Comparison of ENCODE assay signal across 8 cellular contexts in genomic region chr22:20783844-20784723, GRCh38. TPM values are rescaled to one million over a fixed set of nuclear protein-coding genes. Genes with fewer than 3 reads are reported as not detected.
DNase-seq lines count a peak whose midpoint lies in the region; ATAC-seq and TF ChIP-seq lines count a peak whose summit lies in the region.

No MANE protein-coding gene starts in this region.

- H3K9ac ChIP-seq in SU-DHL-6 (ENCODE audit: low read length), result no peak overlapping the region

- intact Hi-C loops in MCF 10A (cut with micrococcal nuclease), result no loop called here
- intact Hi-C loops in left colon (cut with DNase I, micrococcal nuclease), result no loop called here

- ATAC-seq in left colon (peak; percentile 78), HG03442 (IDR thresholded peaks at IDR 0.05; ENCODE audit: unreplicated experiment) (no peak)

- H3K27me3 ChIP-seq in SU-DHL-6 (ENCODE audit: low read length), result no peaks in the 10 kb centered on the region

- no peak overlapping the region for H3K4me3 ChIP-seq in SU-DHL-6 (ENCODE audit: insufficient read depth, low read length, poor library complexity, severe bottlenecking)

- no peak overlapping the region for H3K4me2 ChIP-seq in SU-DHL-6 (ENCODE audit: low read depth, low read length, poor library complexity, severe bottlenecking)

- no peaks in the 10 kb centered on the region; the same call in 1 of the 2 replicates for H3F3A ChIP-seq in SU-DHL-6 (ENCODE audit: insufficient read depth)

- H3K9me3 Mint-ChIP-seq in MCF 10A (ENCODE audit: unreplicated experiment), result no peaks in the 10 kb centered on the region

- no TSS peak for BruUV-seq in MCF 10A (replicated peaks; lab: Mats Ljungman, UMichigan)

- no peaks in the 10 kb centered on the region for H3K9me3 ChIP-seq in SU-DHL-6 (ENCODE audit: insufficient read depth, low read length)

- H3K4me1 Mint-ChIP-seq in MCF 10A (ENCODE audit: insufficient read depth, unreplicated experiment), result no peaks in the 10 kb centered on the region

- no peaks in the 10 kb centered on the region for H3K27me3 Mint-ChIP-seq in MCF 10A (ENCODE audit: insufficient read depth, unreplicated experiment)

- POLR2A ChIA-PET in MCF 10A (lab: Yijun Ruan, JAX), result interaction anchor here (0.9 to 1.0 kb wide), 2 partner anchors 34 to 35 kb away, joined by 3 read pairs; no protein-coding TSS in a partner anchor

- no peaks in the 10 kb centered on the region for H4K20me1 ChIP-seq in SU-DHL-6 (ENCODE audit: low read depth, low read length)

- H3K27ac Mint-ChIP-seq in MCF 10A (ENCODE audit: low read depth, unreplicated experiment), result no peak overlapping the region

- CTCF ChIA-PET in MCF 10A (lab: Yijun Ruan, JAX), result interaction anchor here (0.6 to 3.7 kb wide), 23 partner anchors 10 to 842 kb away, joined by 3 to 33 read pairs (median 4); no protein-coding TSS in a partner anchor

- no peak overlapping the region for H3K27ac ChIP-seq in SU-DHL-6 (ENCODE audit: low read depth, low read length)

- H3K36me3 Mint-ChIP-seq in MCF 10A (ENCODE audit: insufficient read depth, unreplicated experiment), result peaks cover 3% of the 10 kb centered on the region

- peak; percentile 42 for TF ChIP-seq CTCF in SU-DHL-6 (IDR thresholded peaks at IDR 0.05; ENCODE audit: insufficient read depth, low read length, poor library complexity, severe bottlenecking)
- peak; percentile 25 for TF ChIP-seq CTCF in MCF 10A (IDR thresholded peaks at IDR 0.05; ENCODE audit: unreplicated experiment)

- H3K4me3 Mint-ChIP-seq in MCF 10A (ENCODE audit: unreplicated experiment), result no peak overlapping the region

- no peak overlapping the region for H2AFZ ChIP-seq in SU-DHL-6 (ENCODE audit: low read depth, low read length, severe bottlenecking)

- no peaks in the 10 kb centered on the region for H3K79me2 ChIP-seq in SU-DHL-6 (ENCODE audit: insufficient read depth, low read length)

- no peaks in the 10 kb centered on the region for H3K9me2 ChIP-seq in SU-DHL-6 (replicated peaks; ENCODE audit: insufficient read depth, low read length)

- H3K36me3 ChIP-seq in SU-DHL-6 (ENCODE audit: low read length), result no peaks in the 10 kb centered on the region

- DNase-seq in NCI-H345 (lab: John Stamatoyannopoulos, UW) (peak; percentile 5), NCI-H345 treated with DMSO at 0.1 percent for 48 hours (lab: John Stamatoyannopoulos, UW; ENCODE audit: unreplicated experiment) (no peak), Kasumi-1 (lab: John Stamatoyannopoulos, UW) (peak; percentile 73 to 75), MCF 10A (ENCODE audit: unreplicated experiment) (peak; percentile 64), left colon (peak in 1 of 2 donors; percentile 59)
- DNase-seq in stimulated activated CD8-positive, alpha-beta memory T cell treated with anti-CD3 and anti-CD28 coated beads, Interleukin-12 subunit alpha, Interleukin-12 subunit beta, amount 100 ng/mL, for 1 hour (ENCODE audit: low read depth), result peak; percentile 19

RNA-seq across cellular contexts. Expression of gene SERPIND1, which starts 10.2 kb away (rescaled TPM):
- not detected in 2 replicates for total RNA-seq in MCF 10A (2022)
- total RNA-seq in left colon, result not detected
